ENCODE assay signal across 1 cellular context in the genomic region with DNA sequence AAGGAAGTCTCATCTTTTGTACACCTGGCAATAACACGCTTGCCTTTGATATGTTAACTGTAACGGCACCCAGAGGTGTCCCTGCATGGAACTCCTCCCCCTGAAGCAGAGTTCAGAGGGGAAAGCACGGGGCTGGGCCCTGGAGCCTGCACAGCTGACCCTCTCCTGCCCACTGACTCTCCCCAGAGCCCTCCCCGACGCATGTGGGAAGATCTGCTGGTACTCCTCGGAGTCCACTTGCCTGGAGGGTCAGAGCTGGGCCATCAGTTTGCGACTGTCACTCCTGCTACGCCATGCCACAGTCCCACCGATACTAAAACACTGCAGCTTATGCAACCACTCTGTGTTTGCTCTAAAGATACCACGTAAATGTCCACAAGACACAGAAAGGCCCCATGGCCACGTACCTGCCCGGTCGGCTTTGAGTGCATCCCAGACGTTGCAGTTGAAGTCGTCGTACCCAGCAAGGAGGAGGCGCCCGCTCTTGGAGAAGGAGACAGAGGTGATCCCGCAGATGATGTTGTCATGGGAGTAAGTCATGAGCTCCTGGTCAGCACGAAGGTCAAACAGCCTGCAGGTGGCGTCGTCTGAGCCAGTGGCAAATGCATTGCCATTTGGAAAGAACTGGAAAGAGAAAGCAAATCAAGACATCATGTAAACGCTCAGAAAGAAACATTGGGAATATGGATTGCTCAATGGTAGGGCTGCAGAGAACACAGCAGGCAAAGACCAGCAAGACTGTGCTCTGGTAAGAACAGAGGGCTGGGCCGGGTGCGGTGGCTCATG.
TF ChIP-seq lines count a peak whose summit lies in the region.

No MANE protein-coding gene starts in this region.

TF ChIP-seq in H1, 55 proteins besides CTCF, POLR2A, EP300 and RAD21:
- TF ChIP-seq, protein P1, sequence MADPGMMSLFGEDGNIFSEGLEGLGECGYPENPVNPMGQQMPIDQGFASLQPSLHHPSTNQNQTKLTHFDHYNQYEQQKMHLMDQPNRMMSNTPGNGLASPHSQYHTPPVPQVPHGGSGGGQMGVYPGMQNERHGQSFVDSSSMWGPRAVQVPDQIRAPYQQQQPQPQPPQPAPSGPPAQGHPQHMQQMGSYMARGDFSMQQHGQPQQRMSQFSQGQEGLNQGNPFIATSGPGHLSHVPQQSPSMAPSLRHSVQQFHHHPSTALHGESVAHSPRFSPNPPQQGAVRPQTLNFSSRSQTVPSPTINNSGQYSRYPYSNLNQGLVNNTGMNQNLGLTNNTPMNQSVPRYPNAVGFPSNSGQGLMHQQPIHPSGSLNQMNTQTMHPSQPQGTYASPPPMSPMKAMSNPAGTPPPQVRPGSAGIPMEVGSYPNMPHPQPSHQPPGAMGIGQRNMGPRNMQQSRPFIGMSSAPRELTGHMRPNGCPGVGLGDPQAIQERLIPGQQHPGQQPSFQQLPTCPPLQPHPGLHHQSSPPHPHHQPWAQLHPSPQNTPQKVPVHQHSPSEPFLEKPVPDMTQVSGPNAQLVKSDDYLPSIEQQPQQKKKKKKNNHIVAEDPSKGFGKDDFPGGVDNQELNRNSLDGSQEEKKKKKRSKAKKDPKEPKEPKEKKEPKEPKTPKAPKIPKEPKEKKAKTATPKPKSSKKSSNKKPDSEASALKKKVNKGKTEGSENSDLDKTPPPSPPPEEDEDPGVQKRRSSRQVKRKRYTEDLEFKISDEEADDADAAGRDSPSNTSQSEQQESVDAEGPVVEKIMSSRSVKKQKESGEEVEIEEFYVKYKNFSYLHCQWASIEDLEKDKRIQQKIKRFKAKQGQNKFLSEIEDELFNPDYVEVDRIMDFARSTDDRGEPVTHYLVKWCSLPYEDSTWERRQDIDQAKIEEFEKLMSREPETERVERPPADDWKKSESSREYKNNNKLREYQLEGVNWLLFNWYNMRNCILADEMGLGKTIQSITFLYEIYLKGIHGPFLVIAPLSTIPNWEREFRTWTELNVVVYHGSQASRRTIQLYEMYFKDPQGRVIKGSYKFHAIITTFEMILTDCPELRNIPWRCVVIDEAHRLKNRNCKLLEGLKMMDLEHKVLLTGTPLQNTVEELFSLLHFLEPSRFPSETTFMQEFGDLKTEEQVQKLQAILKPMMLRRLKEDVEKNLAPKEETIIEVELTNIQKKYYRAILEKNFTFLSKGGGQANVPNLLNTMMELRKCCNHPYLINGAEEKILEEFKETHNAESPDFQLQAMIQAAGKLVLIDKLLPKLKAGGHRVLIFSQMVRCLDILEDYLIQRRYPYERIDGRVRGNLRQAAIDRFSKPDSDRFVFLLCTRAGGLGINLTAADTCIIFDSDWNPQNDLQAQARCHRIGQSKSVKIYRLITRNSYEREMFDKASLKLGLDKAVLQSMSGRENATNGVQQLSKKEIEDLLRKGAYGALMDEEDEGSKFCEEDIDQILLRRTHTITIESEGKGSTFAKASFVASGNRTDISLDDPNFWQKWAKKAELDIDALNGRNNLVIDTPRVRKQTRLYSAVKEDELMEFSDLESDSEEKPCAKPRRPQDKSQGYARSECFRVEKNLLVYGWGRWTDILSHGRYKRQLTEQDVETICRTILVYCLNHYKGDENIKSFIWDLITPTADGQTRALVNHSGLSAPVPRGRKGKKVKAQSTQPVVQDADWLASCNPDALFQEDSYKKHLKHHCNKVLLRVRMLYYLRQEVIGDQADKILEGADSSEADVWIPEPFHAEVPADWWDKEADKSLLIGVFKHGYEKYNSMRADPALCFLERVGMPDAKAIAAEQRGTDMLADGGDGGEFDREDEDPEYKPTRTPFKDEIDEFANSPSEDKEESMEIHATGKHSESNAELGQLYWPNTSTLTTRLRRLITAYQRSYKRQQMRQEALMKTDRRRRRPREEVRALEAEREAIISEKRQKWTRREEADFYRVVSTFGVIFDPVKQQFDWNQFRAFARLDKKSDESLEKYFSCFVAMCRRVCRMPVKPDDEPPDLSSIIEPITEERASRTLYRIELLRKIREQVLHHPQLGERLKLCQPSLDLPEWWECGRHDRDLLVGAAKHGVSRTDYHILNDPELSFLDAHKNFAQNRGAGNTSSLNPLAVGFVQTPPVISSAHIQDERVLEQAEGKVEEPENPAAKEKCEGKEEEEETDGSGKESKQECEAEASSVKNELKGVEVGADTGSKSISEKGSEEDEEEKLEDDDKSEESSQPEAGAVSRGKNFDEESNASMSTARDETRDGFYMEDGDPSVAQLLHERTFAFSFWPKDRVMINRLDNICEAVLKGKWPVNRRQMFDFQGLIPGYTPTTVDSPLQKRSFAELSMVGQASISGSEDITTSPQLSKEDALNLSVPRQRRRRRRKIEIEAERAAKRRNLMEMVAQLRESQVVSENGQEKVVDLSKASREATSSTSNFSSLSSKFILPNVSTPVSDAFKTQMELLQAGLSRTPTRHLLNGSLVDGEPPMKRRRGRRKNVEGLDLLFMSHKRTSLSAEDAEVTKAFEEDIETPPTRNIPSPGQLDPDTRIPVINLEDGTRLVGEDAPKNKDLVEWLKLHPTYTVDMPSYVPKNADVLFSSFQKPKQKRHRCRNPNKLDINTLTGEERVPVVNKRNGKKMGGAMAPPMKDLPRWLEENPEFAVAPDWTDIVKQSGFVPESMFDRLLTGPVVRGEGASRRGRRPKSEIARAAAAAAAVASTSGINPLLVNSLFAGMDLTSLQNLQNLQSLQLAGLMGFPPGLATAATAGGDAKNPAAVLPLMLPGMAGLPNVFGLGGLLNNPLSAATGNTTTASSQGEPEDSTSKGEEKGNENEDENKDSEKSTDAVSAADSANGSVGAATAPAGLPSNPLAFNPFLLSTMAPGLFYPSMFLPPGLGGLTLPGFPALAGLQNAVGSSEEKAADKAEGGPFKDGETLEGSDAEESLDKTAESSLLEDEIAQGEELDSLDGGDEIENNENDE (IDR thresholded peaks at IDR 0.05; ENCODE audit: insufficient replicate concordance, low read length): no peak
- TF ChIP-seq EZH2 (IDR thresholded peaks at IDR 0.05; ENCODE audit: low read depth, low read length, severe bottlenecking): no peak
- no peak for TF ChIP-seq TCF12 (IDR thresholded peaks at IDR 0.05; ENCODE audit: low read depth, low read length)
- TF ChIP-seq CHD2 (IDR thresholded peaks at IDR 0.05; ENCODE audit: low read length): no peak
- TF ChIP-seq CBX8 (IDR thresholded peaks at IDR 0.05; ENCODE audit: borderline replicate concordance, low read depth, low read length): no peak
- TF ChIP-seq, protein P2, sequence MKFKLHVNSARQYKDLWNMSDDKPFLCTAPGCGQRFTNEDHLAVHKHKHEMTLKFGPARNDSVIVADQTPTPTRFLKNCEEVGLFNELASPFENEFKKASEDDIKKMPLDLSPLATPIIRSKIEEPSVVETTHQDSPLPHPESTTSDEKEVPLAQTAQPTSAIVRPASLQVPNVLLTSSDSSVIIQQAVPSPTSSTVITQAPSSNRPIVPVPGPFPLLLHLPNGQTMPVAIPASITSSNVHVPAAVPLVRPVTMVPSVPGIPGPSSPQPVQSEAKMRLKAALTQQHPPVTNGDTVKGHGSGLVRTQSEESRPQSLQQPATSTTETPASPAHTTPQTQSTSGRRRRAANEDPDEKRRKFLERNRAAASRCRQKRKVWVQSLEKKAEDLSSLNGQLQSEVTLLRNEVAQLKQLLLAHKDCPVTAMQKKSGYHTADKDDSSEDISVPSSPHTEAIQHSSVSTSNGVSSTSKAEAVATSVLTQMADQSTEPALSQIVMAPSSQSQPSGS (IDR thresholded peaks at IDR 0.05; ENCODE audit: low read length): no peak
- no peak for TF ChIP-seq JUN (IDR thresholded peaks at IDR 0.05; ENCODE audit: low read depth, low read length)
- no peak for TF ChIP-seq EGR1 (IDR thresholded peaks at IDR 0.05; ENCODE audit: borderline replicate concordance, low read depth, low read length)
- no peak for TF ChIP-seq SIRT6 (IDR thresholded peaks at IDR 0.05; ENCODE audit: low read length)
- no peak for TF ChIP-seq TBP (IDR thresholded peaks at IDR 0.05; ENCODE audit: low read depth, low read length)
- TF ChIP-seq JUND (IDR thresholded peaks at IDR 0.05; ENCODE audit: low read length): no peak
- no peak for TF ChIP-seq SIX5 (IDR thresholded peaks at IDR 0.05; ENCODE audit: low read depth, low read length)
- TF ChIP-seq TEAD4 (IDR thresholded peaks at IDR 0.05; ENCODE audit: low read depth, low read length): no peak
TF ChIP-seq in H1: peak in this region for 0.
